ENCODE assay signal across 17 cellular contexts in genomic region chr11:58495906-58496305, GRCh38. TPM values are rescaled to one million over a fixed set of nuclear protein-coding genes. Genes with fewer than 3 reads are reported as not detected.
DNase-seq lines count a peak whose midpoint lies in the region; ATAC-seq, FAIRE-seq and TF ChIP-seq lines count a peak whose summit lies in the region.
"Had no signal": no experiment of that assay in that cellular context is flagged by ENCODE, and none has a peak within 500 bp of the region (broad histone marks: within the 10 kb centered on the region; RNA-seq: fewer than 3 reads in every experiment).

No MANE protein-coding gene starts in this region.

- intact Hi-C loops in activated CD8-positive, alpha-beta T cell treated with anti-CD3 and anti-CD28 coated beads for 36 hours (cut with micrococcal nuclease): no loop called here

- no peaks in the 10 kb centered on the region for H3K9me3 ChIP-seq in skeletal muscle tissue (ENCODE audit: control insufficient read depth in 3 of 3, low read length in 3 of 3)
- H3K9me3 ChIP-seq: ovary had no signal

- FAIRE-seq in GM12891 (lab: Jason Lieb, UNC): no peak
- FAIRE-seq: G401.6 had no signal

- ATAC-seq in HG02642 (IDR thresholded peaks at IDR 0.05; ENCODE audit: poor library complexity, unreplicated experiment): peak; percentile 58
- no peak for ATAC-seq in activated CD8-positive, alpha-beta T cell treated with anti-CD3 and anti-CD28 coated beads for 36 hours

- H3K9ac ChIP-seq in skeletal muscle tissue (ENCODE audit: low read depth in 1 of 3, low read length in 3 of 3): no peak overlapping the region

- H3K36me3 ChIP-seq in skeletal muscle tissue (ENCODE audit: control insufficient read depth in 3 of 3, insufficient read depth in 3 of 3, low read length in 3 of 3): no peaks in the 10 kb centered on the region
- H3K36me3 ChIP-seq: ovary had no signal

- H3K36me3 Mint-ChIP-seq in activated CD8-positive, alpha-beta T cell treated with anti-CD3 and anti-CD28 coated beads for 36 hours (ENCODE audit: low read depth): peaks cover 18% of the 10 kb centered on the region
- H3K36me3 Mint-ChIP-seq in T-helper 2 cell treated with Interferon-gamma antibody and Interleukin-4, amounts not matched to agents 5 μg/mL and 100 μg/mL, for 36 hours (ENCODE audit: low read depth): no peaks in the 10 kb centered on the region
- H3K36me3 Mint-ChIP-seq: type B pancreatic cell had no signal

- H3K9me3 Mint-ChIP-seq in activated CD8-positive, alpha-beta T cell treated with anti-CD3 and anti-CD28 coated beads for 36 hours: no peaks in the 10 kb centered on the region
- H3K9me3 Mint-ChIP-seq in T-helper 2 cell treated with Interferon-gamma antibody and Interleukin-4, amounts not matched to agents 5 μg/mL and 100 μg/mL, for 36 hours: no peaks in the 10 kb centered on the region
- H3K9me3 Mint-ChIP-seq: activated T-cell treated with anti-CD3 and anti-CD28 coated beads, Interleukin-2, amount 50 U/mL, for 24 hours; CD4-positive, alpha-beta T cell; type B pancreatic cell had no signal

- POLR2A ChIA-PET in activated CD8-positive, alpha-beta T cell treated with anti-CD3 and anti-CD28 coated beads for 36 hours (lab: Charles Lee): no interaction called here

- H3K4me3 ChIP-seq in skeletal muscle tissue (ENCODE audit: low read length in 3 of 3): no peak overlapping the region
- H3K4me3 ChIP-seq: ovary had no signal

- H3K27me3 Mint-ChIP-seq in activated CD8-positive, alpha-beta T cell treated with anti-CD3 and anti-CD28 coated beads for 36 hours: no peaks in the 10 kb centered on the region
- no peaks in the 10 kb centered on the region for H3K27me3 Mint-ChIP-seq in T-helper 2 cell treated with Interferon-gamma antibody and Interleukin-4, amounts not matched to agents 5 μg/mL and 100 μg/mL, for 36 hours (ENCODE audit: low read depth)
- H3K27me3 Mint-ChIP-seq: activated T-cell treated with anti-CD3 and anti-CD28 coated beads, Interleukin-2, amount 50 U/mL, for 24 hours; CD4-positive, alpha-beta T cell had no signal

- no peak for TF ChIP-seq POLR2A in GM12891 (IDR thresholded peaks at IDR 0.05; ENCODE audit: low read depth, low read length)

- DNase-seq in NCI-H2171 treated with DMSO at 0.1 percent for 48 hours (lab: John Stamatoyannopoulos, UW) (peak; percentile 1), NCI-H2171 (lab: John Stamatoyannopoulos, UW) (no peak), LHCN-M2 (ENCODE audit: low read depth) (peak; percentile 34), GM12891 (ENCODE audit: insufficient read length, low spot score) (no peak)
- no peak for DNase-seq in activated CD8-positive, alpha-beta T cell treated with anti-CD3 and anti-CD28 coated beads for 36 hours
- DNase-seq in T-helper 2 cell treated with Interferon-gamma antibody and Interleukin-4, amounts not matched to agents 5 μg/mL and 100 μg/mL, for 36 hours (ENCODE audit: low spot score): no peak
- DNase-seq: activated T-cell treated with anti-CD3 and anti-CD28 coated beads, Interleukin-2, amount 50 U/mL, for 24 hours; amniotic stem cell; CD4-positive, alpha-beta T cell; mammary epithelial cell; ovary had no signal

- H3K27ac ChIP-seq in skeletal muscle tissue (ENCODE audit: low read depth, low read length): peak overlapping the region; percentile 45
- H3K27ac ChIP-seq: 22Rv1, ovary had no signal

- H3K4me1 Mint-ChIP-seq in activated CD8-positive, alpha-beta T cell treated with anti-CD3 and anti-CD28 coated beads for 36 hours (ENCODE audit: low read depth): peaks cover 45% of the 10 kb centered on the region
- peaks cover 10% of the 10 kb centered on the region for H3K4me1 Mint-ChIP-seq in T-helper 2 cell treated with Interferon-gamma antibody and Interleukin-4, amounts not matched to agents 5 μg/mL and 100 μg/mL, for 36 hours (ENCODE audit: low read depth)

- H3K27ac Mint-ChIP-seq in activated CD8-positive, alpha-beta T cell treated with anti-CD3 and anti-CD28 coated beads for 36 hours: no peak overlapping the region
- no peak overlapping the region for H3K27ac Mint-ChIP-seq in T-helper 2 cell treated with Interferon-gamma antibody and Interleukin-4, amounts not matched to agents 5 μg/mL and 100 μg/mL, for 36 hours
- H3K27ac Mint-ChIP-seq: activated T-cell treated with anti-CD3 and anti-CD28 coated beads, Interleukin-2, amount 50 U/mL, for 24 hours; CD4-positive, alpha-beta T cell; type B pancreatic cell had no signal

- H3K4me3 Mint-ChIP-seq in activated CD8-positive, alpha-beta T cell treated with anti-CD3 and anti-CD28 coated beads for 36 hours: no peak overlapping the region
- H3K4me3 Mint-ChIP-seq in T-helper 2 cell treated with Interferon-gamma antibody and Interleukin-4, amounts not matched to agents 5 μg/mL and 100 μg/mL, for 36 hours: no peak overlapping the region
- H3K4me3 Mint-ChIP-seq: activated T-cell treated with anti-CD3 and anti-CD28 coated beads, Interleukin-2, amount 50 U/mL, for 24 hours; CD4-positive, alpha-beta T cell; type B pancreatic cell had no signal

- peaks cover 8 to 22% (median 9%) of the 10 kb centered on the region in 3 donors for H3K4me1 ChIP-seq in skeletal muscle tissue (ENCODE audit: control insufficient read depth in 3 of 3, insufficient read depth in 3 of 3, low read length in 3 of 3)

- no peak for TF ChIP-seq CTCF in activated CD8-positive, alpha-beta T cell treated with anti-CD3 and anti-CD28 coated beads for 36 hours (IDR thresholded peaks at IDR 0.05)

- CTCF ChIA-PET in activated CD8-positive, alpha-beta T cell treated with anti-CD3 and anti-CD28 coated beads for 36 hours (lab: Charles Lee): interaction anchor here (1.5 kb wide), 1 partner anchor 28 kb away, joined by 5 read pairs; no protein-coding TSS in a partner anchor

- H3K27me3 ChIP-seq in skeletal muscle tissue (ENCODE audit: control insufficient read depth in 3 of 3, insufficient read depth in 3 of 3, low read length in 3 of 3): no peaks in the 10 kb centered on the region
- H3K27me3 ChIP-seq: ovary had no signal

TF ChIP-seq in GM12891, 5 proteins besides CTCF, POLR2A, EP300 and RAD21:
- TF ChIP-seq PAX5 (IDR thresholded peaks at IDR 0.05; ENCODE audit: insufficient read depth, low read length, severe bottlenecking): no peak
- TF ChIP-seq TAF1 (IDR thresholded peaks at IDR 0.05; ENCODE audit: low read depth, low read length): no peak
- TF ChIP-seq POU2F2 (IDR thresholded peaks at IDR 0.05; ENCODE audit: low read depth, low read length): no peak
- TF ChIP-seq SPI1 (IDR thresholded peaks at IDR 0.05; ENCODE audit: low read depth, low read length): no peak
- no peak for TF ChIP-seq POLR2AphosphoS5 (IDR thresholded peaks at IDR 0.05; ENCODE audit: low read depth, low read length)

RNA-seq across cellular contexts. Expression of gene OR5B21, which starts 12.0 kb away (rescaled TPM):
- not detected in 2 replicates for total RNA-seq in LHCN-M2 (2014; rRNA removed)
- polyA plus RNA-seq in LHCN-M2 (2012): not detected
- not detected for total RNA-seq in skeletal muscle tissue
- total RNA-seq in activated CD8-positive, alpha-beta T cell treated with anti-CD3 and anti-CD28 coated beads for 36 hours: not detected
- not detected for polyA plus RNA-seq in GM12891 (2012; ENCODE audit: low read depth, missing spikeins)
- total RNA-seq: CD4-positive, alpha-beta T cell; dermis microvascular lymphatic vessel endothelial cell; mammary epithelial cell had no signal
- polyA plus RNA-seq: mammary epithelial cell, ovary had no signal

RNA-seq across cellular contexts. Expression of gene OR5B12, which starts 53.9 kb away (rescaled TPM):
- not detected in 2 replicates for total RNA-seq in LHCN-M2 (2014; rRNA removed)
- not detected for polyA plus RNA-seq in LHCN-M2 (2012)
- not detected for total RNA-seq in skeletal muscle tissue
- under 1 TPM in 1 of 2 experiments, not detected in 1; 0.14 TPM for total RNA-seq in activated CD8-positive, alpha-beta T cell treated with anti-CD3 and anti-CD28 coated beads for 36 hours
- polyA plus RNA-seq in GM12891 (2012; ENCODE audit: low read depth, missing spikeins): not detected
- total RNA-seq: CD4-positive, alpha-beta T cell; dermis microvascular lymphatic vessel endothelial cell; mammary epithelial cell; ovary had no signal
- polyA plus RNA-seq: mammary epithelial cell, ovary had no signal

Comparison
In these comparisons a context has a peak if more than half of its experiments do, and no peak if none do; other contexts are left out.
1. DNase-seq: peak in NCI-H2171 treated with DMSO at 0.1 percent for 48 hours (single experiment) and LHCN-M2 (single experiment); none in NCI-H2171 (single experiment), activated CD8-positive, alpha-beta T cell treated with anti-CD3 and anti-CD28 coated beads for 36 hours (single experiment), T-helper 2 cell treated with Interferon-gamma antibody and Interleukin-4, amounts not matched to agents 5 μg/mL and 100 μg/mL, for 36 hours (single experiment) and GM12891 (single experiment).